ENCODE assay signal across 9 cellular contexts in the genomic region with DNA sequence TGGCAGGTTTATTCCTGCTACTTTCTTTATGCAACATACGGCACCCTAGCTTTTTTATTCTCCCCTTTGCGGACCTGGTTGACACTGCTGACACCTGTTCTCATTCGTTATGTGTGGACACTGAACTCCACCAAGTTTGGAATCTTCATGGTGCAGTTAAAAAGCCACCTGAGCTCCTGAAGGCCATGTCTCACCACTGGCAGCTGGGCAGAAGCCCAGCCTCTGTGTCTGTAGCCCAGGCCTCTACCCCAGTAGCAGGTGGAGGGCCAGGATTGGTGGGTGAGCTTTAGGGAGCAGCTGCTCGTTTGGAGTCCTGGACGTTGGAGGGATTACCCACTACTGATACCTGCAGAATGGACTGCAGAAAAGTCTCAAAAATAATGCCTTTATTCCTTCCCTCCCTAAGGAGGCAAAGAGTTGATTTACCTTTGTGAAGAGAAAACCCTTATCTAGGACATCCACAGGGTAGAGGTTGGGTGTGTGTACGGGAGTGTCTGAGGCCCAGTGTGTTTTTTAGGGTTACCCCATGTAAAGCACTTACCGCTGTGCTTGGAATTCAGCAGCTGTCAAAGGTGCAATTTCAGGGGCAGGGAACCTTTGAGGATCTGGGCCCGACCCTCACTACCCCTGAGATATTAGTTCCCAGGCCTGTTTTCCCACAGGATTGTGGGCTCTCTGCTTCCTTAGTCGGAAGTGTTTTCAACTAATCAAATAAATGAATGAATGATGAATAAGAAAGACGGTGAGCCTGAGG. TPM values are rescaled to one million over a fixed set of nuclear protein-coding genes. Genes with fewer than 3 reads are reported as not detected.
DNase-seq lines count a peak whose midpoint lies in the region; ATAC-seq and TF ChIP-seq lines count a peak whose summit lies in the region.
"Had no signal": no experiment of that assay in that cellular context is flagged by ENCODE, and none has a peak within 500 bp of the region (broad histone marks: within the 10 kb centered on the region; RNA-seq: fewer than 3 reads in every experiment).

No MANE protein-coding gene starts in this region.

- H3K36me3 Mint-ChIP-seq in CD14-positive monocyte (peaks cover 39 to 53% of the 10 kb centered on the region in 2 donors), nephron progenitor cell (ENCODE audit: low read depth) (peaks cover 3% of the 10 kb centered on the region)

- no peak for TF ChIP-seq POLR2A in GM18505 (IDR thresholded peaks at IDR 0.05; ENCODE audit: borderline replicate concordance, extremely low read depth, insufficient read depth, insufficient read length)

- H3K4me3 Mint-ChIP-seq in CD14-positive monocyte (peak overlapping the region in 1 of 2 donors; percentile 96), nephron progenitor cell (peak overlapping the region; percentile 94)

- 49 to 51% methylated on average over 10 of the region's 10 CpGs for WGBS in ectodermal cell, 2 experiments

- DNase-seq in CD14-positive monocyte (ENCODE audit: low spot score) (no peak), MG63 (no peak), nephron progenitor cell (no peak), EL (no peak), NCI-H2029 (lab: John Stamatoyannopoulos, UW) (no peak)
- DNase-seq in NK-92 treated with Interleukin-12 subunit alpha and Interleukin-12 subunit beta, amount 100 ng/mL, for 24 hours (lab: John Stamatoyannopoulos, UW): no peak

- H3K4me3 ChIP-seq in MG63 (peak overlapping the region; percentile 78), ectodermal cell (ENCODE audit: insufficient read depth, low read depth, low read length) (peak overlapping the region; percentile 47)

- peak overlapping the region; percentile 80 to 96 (median 92) for H3K27ac Mint-ChIP-seq in CD14-positive monocyte
- no peak overlapping the region for H3K27ac Mint-ChIP-seq in nephron progenitor cell

- no peaks in the 10 kb centered on the region for H3K9me3 Mint-ChIP-seq in CD14-positive monocyte
- H3K9me3 Mint-ChIP-seq in nephron progenitor cell: no peaks in the 10 kb centered on the region

- peaks cover 7% of the 10 kb centered on the region for H3K36me3 ChIP-seq in MG63
- H3K36me3 ChIP-seq in ectodermal cell (ENCODE audit: control insufficient read depth, insufficient read depth, low read length): no peaks in the 10 kb centered on the region

- H3K27me3 Mint-ChIP-seq in CD14-positive monocyte (ENCODE audit: low read depth in 3 of 3): no peaks in the 10 kb centered on the region
- H3K27me3 Mint-ChIP-seq in nephron progenitor cell (ENCODE audit: low read depth, poor library complexity): peaks cover 6% of the 10 kb centered on the region

- H3K9me3 ChIP-seq in MG63: no peaks in the 10 kb centered on the region
- H3K9me3 ChIP-seq in ectodermal cell (ENCODE audit: control insufficient read depth, low read length): no peaks in the 10 kb centered on the region

- TF ChIP-seq CTCF in CD14-positive monocyte (IDR thresholded peaks at IDR 0.05) (no peak), nephron progenitor cell (IDR thresholded peaks at IDR 0.05) (no peak)

- no peak overlapping the region for H3K27ac ChIP-seq in ectodermal cell (ENCODE audit: insufficient read depth, low read depth, low read length, poor library complexity, severe bottlenecking)

- intact Hi-C loops in CD14-positive monocyte (cut with micrococcal nuclease): loop anchor here in 1 of 2 donors (5.0 kb wide), 1 partner anchor 77 kb away; a partner anchor contains a TSS

- H3K4me1 ChIP-seq in ectodermal cell (ENCODE audit: control insufficient read depth, insufficient read depth, low read length): no peaks in the 10 kb centered on the region

- ATAC-seq in GM18505 (IDR thresholded peaks at IDR 0.05; ENCODE audit: unreplicated experiment): no peak

- H3K27me3 ChIP-seq in MG63: no peaks in the 10 kb centered on the region
- no peaks in the 10 kb centered on the region for H3K27me3 ChIP-seq in ectodermal cell (ENCODE audit: control insufficient read depth, insufficient read depth, low read length, poor library complexity, severe bottlenecking)

- H3K4me1 Mint-ChIP-seq in CD14-positive monocyte: peaks cover 20% of the 10 kb centered on the region
- peaks cover 11% of the 10 kb centered on the region for H3K4me1 Mint-ChIP-seq in nephron progenitor cell

RNA-seq across cellular contexts. Expression of a gene that starts 0.6 kb away (rescaled TPM):
- polyA plus RNA-seq in CD14-positive monocyte: 100 to 1,000 TPM; 196 to 205 TPM
- total RNA-seq in MG63 (2014; rRNA removed; shearing (Covaris generic); ENCODE audit: low replicate concordance): 58.9 and 97.1 TPM in 2 replicates
- 42.6 TPM for polyA plus RNA-seq in ectodermal cell (2013, experiment 1 of 4)
- 48.5 TPM for polyA plus RNA-seq in ectodermal cell (2013, experiment 2 of 4)
- polyA plus RNA-seq in ectodermal cell (2013, experiment 3 of 4): 37.7 TPM
- 42.3 TPM for polyA plus RNA-seq in ectodermal cell (2013, experiment 4 of 4)

RNA-seq across cellular contexts. Expression of a gene that starts 36.2 kb away (rescaled TPM):
- under 1 TPM; 0.08 to 0.13 TPM for polyA plus RNA-seq in CD14-positive monocyte
- not detected in 2 replicates for total RNA-seq in MG63 (2014; rRNA removed; shearing (Covaris generic); ENCODE audit: low replicate concordance)
- polyA plus RNA-seq in ectodermal cell (2013, experiment 1 of 4): not detected
- polyA plus RNA-seq in ectodermal cell (2013, experiment 2 of 4): not detected
- polyA plus RNA-seq in ectodermal cell (2013, experiment 3 of 4): not detected
- not detected for polyA plus RNA-seq in ectodermal cell (2013, experiment 4 of 4)
- total RNA-seq: RPMI7951 had no signal

RNA-seq across cellular contexts. Expression of a gene that starts 51.2 kb away (rescaled TPM):
- polyA plus RNA-seq in CD14-positive monocyte: 10 to 100 TPM; 10.5 to 10.8 TPM
- 12.2 and 12.8 TPM in 2 replicates for total RNA-seq in MG63 (2014; rRNA removed; shearing (Covaris generic); ENCODE audit: low replicate concordance)
- 2.5 TPM for polyA plus RNA-seq in ectodermal cell (2013, experiment 1 of 4)
- polyA plus RNA-seq in ectodermal cell (2013, experiment 2 of 4): 2.9 TPM
- polyA plus RNA-seq in ectodermal cell (2013, experiment 3 of 4): 2.0 TPM
- polyA plus RNA-seq in ectodermal cell (2013, experiment 4 of 4): 2.9 TPM
